In the genomic region with DNA sequence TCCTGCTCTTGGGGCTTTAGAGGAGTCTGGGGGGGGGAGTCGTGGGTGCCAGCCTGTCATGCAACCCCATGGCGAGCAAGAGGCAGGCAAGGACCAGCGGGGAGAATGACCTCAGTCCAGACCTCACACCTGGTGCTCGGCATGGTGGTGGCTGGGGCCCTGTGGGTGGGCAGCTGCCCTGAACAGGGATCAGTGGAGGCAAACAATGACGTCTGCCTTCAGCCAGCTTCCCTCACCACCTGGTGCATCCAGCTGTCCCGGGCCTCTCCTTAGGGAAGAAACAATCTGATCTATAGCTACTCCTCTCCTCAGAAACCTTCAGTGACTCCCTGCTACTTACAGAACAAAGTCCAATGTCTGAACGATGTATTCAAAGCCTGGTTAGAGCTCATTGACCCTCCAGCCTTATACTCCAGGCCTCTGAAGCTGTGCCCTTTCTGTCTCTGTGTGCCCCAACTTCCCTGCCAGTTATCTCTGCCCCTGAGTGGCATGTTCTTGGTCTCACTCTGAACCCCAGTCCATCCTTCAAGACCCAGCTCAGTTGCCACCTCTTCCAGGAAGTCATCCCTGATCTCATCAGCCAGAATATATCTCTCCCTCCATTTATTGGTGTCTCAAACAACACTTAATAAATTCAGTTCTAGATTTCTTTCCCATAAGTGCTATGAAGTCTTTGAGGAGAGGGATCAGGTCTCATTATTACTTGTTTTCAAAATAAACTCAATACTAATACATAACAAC, we compare ENCODE assay signal across 27 cellular contexts. TPM values are rescaled to one million over a fixed set of nuclear protein-coding genes. Genes with fewer than 3 reads are reported as not detected.
A peak's percentile ranks its signal among the peaks of the same experiment; 100 is the strongest.
DNase-seq lines count a peak whose midpoint lies in the region; ATAC-seq and TF ChIP-seq lines count a peak whose summit lies in the region.
"Had no signal": no experiment of that assay in that cellular context is flagged by ENCODE, and none has a peak within 500 bp of the region (broad histone marks: within the 10 kb centered on the region; RNA-seq: fewer than 3 reads in every experiment).

No MANE protein-coding gene starts in this region.

- H3K27ac ChIP-seq in CD4-positive, CD25-positive, alpha-beta regulatory T cell (ENCODE audit: insufficient read depth, low read length, poor library complexity, severe bottlenecking) = no peak overlapping the region
- H3K27ac ChIP-seq in angular gyrus (ENCODE audit: low read depth, low read length) = peak overlapping the region; percentile 86
- H3K27ac ChIP-seq in gastrocnemius medialis = peak overlapping the region; percentile 94 to 98 (median 96)
- H3K27ac ChIP-seq: ascending aorta, C4-2B, lower lobe of right lung, SK-N-MC had no signal

- no peak for ATAC-seq in CD4-positive, CD25-positive, alpha-beta regulatory T cell (ENCODE audit: low read depth in 2 of 2)
- ATAC-seq in gastrocnemius medialis = no peak
- ATAC-seq: lower lobe of right lung had no signal

- in situ Hi-C loops in gastrocnemius medialis (cut with MboI; ENCODE audit: low sequenced_read_pairs in 4 of 4) = no loop called here

- H3K36me3 Mint-ChIP-seq in CD4-positive, CD25-positive, alpha-beta regulatory T cell = no peaks in the 10 kb centered on the region
- H3K36me3 Mint-ChIP-seq: activated naive CD8-positive, alpha-beta T cell treated with anti-CD3 and anti-CD28 coated beads for 36 hours had no signal

- no peaks in the 10 kb centered on the region for H3K4me1 ChIP-seq in CD4-positive, CD25-positive, alpha-beta regulatory T cell (ENCODE audit: control insufficient read depth, insufficient read depth, low read length, poor library complexity, severe bottlenecking)
- H3K4me1 ChIP-seq in gastrocnemius medialis = peaks cover 82 to 94% of the 10 kb centered on the region in 2 donors
- H3K4me1 ChIP-seq: ascending aorta, lower lobe of right lung had no signal

- intact Hi-C loops in gastrocnemius medialis (cut with DNase I; ENCODE audit: low total_unique reads) = loop anchor here (10.0 kb wide), 1 partner anchor 1098 kb away; a partner anchor contains a TSS

- peaks cover 17% of the 10 kb centered on the region for H3K27me3 Mint-ChIP-seq in CD4-positive, CD25-positive, alpha-beta regulatory T cell

- H3K4me3 ChIP-seq in CD4-positive, CD25-positive, alpha-beta regulatory T cell (ENCODE audit: low read depth, low read length) = no peak overlapping the region
- H3K4me3 ChIP-seq in gastrocnemius medialis = no peak overlapping the region
- H3K4me3 ChIP-seq: ascending aorta, lower lobe of right lung, MG63, SK-N-MC, smooth muscle cell had no signal

- no peaks in the 10 kb centered on the region for H3K9me3 Mint-ChIP-seq in CD4-positive, CD25-positive, alpha-beta regulatory T cell
- H3K9me3 Mint-ChIP-seq: activated CD4-positive, alpha-beta memory T cell treated with anti-CD3 and anti-CD28 coated beads, Interleukin-2, amount 10 ng/mL, durations not matched to agents 7 days and 5 days; activated naive CD8-positive, alpha-beta T cell treated with anti-CD3 and anti-CD28 coated beads for 36 hours; central memory CD8-positive, alpha-beta T cell; T-helper 1 cell treated with Interleukin-12 subunit alpha and Interleukin-12 subunit beta and Interleukin-4 antibody, amounts not matched to agents 30 μg/mL and 1 μg/mL, for 36 hours had no signal

- peaks cover 5% of the 10 kb centered on the region for H3K27me3 ChIP-seq in CD4-positive, CD25-positive, alpha-beta regulatory T cell (ENCODE audit: control insufficient read depth, insufficient read depth, low read length)
- H3K27me3 ChIP-seq in gastrocnemius medialis = no peaks in the 10 kb centered on the region
- H3K27me3 ChIP-seq: MG63 had no signal

- peak overlapping the region in 2 of 3 donors; percentile 30 to 34 for H3K27ac Mint-ChIP-seq in CD4-positive, CD25-positive, alpha-beta regulatory T cell
- H3K27ac Mint-ChIP-seq: activated CD4-positive, alpha-beta memory T cell treated with anti-CD3 and anti-CD28 coated beads, Interleukin-2, amount 10 ng/mL, durations not matched to agents 7 days and 5 days; activated naive CD8-positive, alpha-beta T cell treated with anti-CD3 and anti-CD28 coated beads for 36 hours; T-helper 1 cell treated with Interleukin-12 subunit alpha and Interleukin-12 subunit beta and Interleukin-4 antibody, amounts not matched to agents 30 μg/mL and 1 μg/mL, for 36 hours had no signal

- H3K9me3 ChIP-seq in CD4-positive, CD25-positive, alpha-beta regulatory T cell (ENCODE audit: control insufficient read depth in 2 of 2, low read length in 2 of 2) = no peaks in the 10 kb centered on the region
- H3K9me3 ChIP-seq in gastrocnemius medialis = no peaks in the 10 kb centered on the region
- H3K9me3 ChIP-seq: ascending aorta, lower lobe of right lung, MG63 had no signal

- no peak for TF ChIP-seq POLR2A in gastrocnemius medialis (IDR thresholded peaks at IDR 0.05)

- no peaks in the 10 kb centered on the region for H3K36me3 ChIP-seq in CD4-positive, CD25-positive, alpha-beta regulatory T cell (ENCODE audit: control insufficient read depth, insufficient read depth, low read length)
- no peaks in the 10 kb centered on the region for H3K36me3 ChIP-seq in gastrocnemius medialis
- H3K36me3 ChIP-seq: ascending aorta, lower lobe of right lung, MG63 had no signal

- no peak overlapping the region for H3K4me3 Mint-ChIP-seq in CD4-positive, CD25-positive, alpha-beta regulatory T cell
- H3K4me3 Mint-ChIP-seq: activated CD4-positive, alpha-beta memory T cell treated with anti-CD3 and anti-CD28 coated beads, Interleukin-2, amount 10 ng/mL, durations not matched to agents 7 days and 5 days; activated naive CD8-positive, alpha-beta T cell treated with anti-CD3 and anti-CD28 coated beads for 36 hours; central memory CD8-positive, alpha-beta T cell; T-helper 1 cell treated with Interleukin-12 subunit alpha and Interleukin-12 subunit beta and Interleukin-4 antibody, amounts not matched to agents 30 μg/mL and 1 μg/mL, for 36 hours had no signal

- no peaks in the 10 kb centered on the region for H3K4me1 Mint-ChIP-seq in CD4-positive, CD25-positive, alpha-beta regulatory T cell
- H3K4me1 Mint-ChIP-seq: activated CD4-positive, alpha-beta memory T cell treated with anti-CD3 and anti-CD28 coated beads, Interleukin-2, amount 10 ng/mL, durations not matched to agents 7 days and 5 days; activated naive CD8-positive, alpha-beta T cell treated with anti-CD3 and anti-CD28 coated beads for 36 hours; central memory CD8-positive, alpha-beta T cell had no signal

- no peak for TF ChIP-seq CTCF in gastrocnemius medialis (IDR thresholded peaks at IDR 0.05 in 4 of 5, conservative IDR thresholded peaks at IDR 0.05 in 1 of 5)

- DNase-seq in CD4-positive, CD25-positive, alpha-beta regulatory T cell = no peak
- DNase-seq in medulla oblongata (ENCODE audit: extremely low spot score) (peak; percentile 20), gastrocnemius medialis (peak in 1 of 2 donors; percentile 69), EL (no peak), NCI-H774 (lab: John Stamatoyannopoulos, UW) (no peak), NCI-H526 treated with DMSO at 0.1 percent for 48 hours (lab: John Stamatoyannopoulos, UW) (no peak)
- DNase-seq in activated CD8-positive, alpha-beta memory T cell treated with anti-CD3 and anti-CD28 coated beads, Interleukin-2, amount 50 U/mL, for 48 hours = no peak
- DNase-seq: activated CD4-positive, alpha-beta memory T cell treated with anti-CD3 and anti-CD28 coated beads, Interleukin-2, amount 10 ng/mL, durations not matched to agents 7 days and 5 days; activated CD4-positive, alpha-beta T cell treated with anti-CD3 and anti-CD28 coated beads for 1 hour; activated effector memory CD4-positive, alpha-beta T cell treated with Interleukin-2 at 50 U/mL for 16 hours; activated naive CD8-positive, alpha-beta T cell treated with anti-CD3 and anti-CD28 coated beads for 36 hours; KG1; kidney; lower lobe of right lung; MG63; NCI-H1105 treated with DMSO at 0.1 percent for 48 hours; NCI-H1930; NCI-H345; stimulated activated CD4-positive, alpha-beta T cell treated with anti-CD3 and anti-CD28 coated beads, Interleukin-1b, Interleukin-23, amount 100 ng/mL, for 48 hours had no signal

RNA-seq across cellular contexts. Expression of a gene that starts 6.6 kb away (rescaled TPM):
- total RNA-seq in CD4-positive, CD25-positive, alpha-beta regulatory T cell = not detected
- under 1 TPM in 1 of 4 donors, not detected in 3; 0.08 TPM for polyA plus RNA-seq in CD4-positive, CD25-positive, alpha-beta regulatory T cell
- 100 to 1,000 TPM; 156 to 176 (median 171) TPM for total RNA-seq in gastrocnemius medialis
- total RNA-seq: activated CD4-positive, alpha-beta memory T cell treated with anti-CD3 and anti-CD28 coated beads, Interleukin-2, amount 10 ng/mL, durations not matched to agents 7 days and 5 days; smooth muscle cell had no signal
- polyA plus RNA-seq: AG04450, smooth muscle cell had no signal

RNA-seq across cellular contexts. Expression of a gene that starts 58.8 kb away (rescaled TPM):
- total RNA-seq in CD4-positive, CD25-positive, alpha-beta regulatory T cell = 65.5 TPM
- 100 to 1,000 TPM; 139 to 207 (median 171) TPM for polyA plus RNA-seq in CD4-positive, CD25-positive, alpha-beta regulatory T cell
- 100 to 1,000 TPM; 238 to 405 (median 328) TPM for total RNA-seq in gastrocnemius medialis

Comparison
In these comparisons a context has a peak if more than half of its experiments do, and no peak if none do; other contexts are left out.
1. RNA of a gene that starts 6.6 kb away (total RNA-seq): 156 to 176 TPM in gastrocnemius medialis; not detected in CD4-positive, CD25-positive, alpha-beta regulatory T cell (single experiment); every median in the first group is over 100 times any median in the second.